In the genomic region with DNA sequence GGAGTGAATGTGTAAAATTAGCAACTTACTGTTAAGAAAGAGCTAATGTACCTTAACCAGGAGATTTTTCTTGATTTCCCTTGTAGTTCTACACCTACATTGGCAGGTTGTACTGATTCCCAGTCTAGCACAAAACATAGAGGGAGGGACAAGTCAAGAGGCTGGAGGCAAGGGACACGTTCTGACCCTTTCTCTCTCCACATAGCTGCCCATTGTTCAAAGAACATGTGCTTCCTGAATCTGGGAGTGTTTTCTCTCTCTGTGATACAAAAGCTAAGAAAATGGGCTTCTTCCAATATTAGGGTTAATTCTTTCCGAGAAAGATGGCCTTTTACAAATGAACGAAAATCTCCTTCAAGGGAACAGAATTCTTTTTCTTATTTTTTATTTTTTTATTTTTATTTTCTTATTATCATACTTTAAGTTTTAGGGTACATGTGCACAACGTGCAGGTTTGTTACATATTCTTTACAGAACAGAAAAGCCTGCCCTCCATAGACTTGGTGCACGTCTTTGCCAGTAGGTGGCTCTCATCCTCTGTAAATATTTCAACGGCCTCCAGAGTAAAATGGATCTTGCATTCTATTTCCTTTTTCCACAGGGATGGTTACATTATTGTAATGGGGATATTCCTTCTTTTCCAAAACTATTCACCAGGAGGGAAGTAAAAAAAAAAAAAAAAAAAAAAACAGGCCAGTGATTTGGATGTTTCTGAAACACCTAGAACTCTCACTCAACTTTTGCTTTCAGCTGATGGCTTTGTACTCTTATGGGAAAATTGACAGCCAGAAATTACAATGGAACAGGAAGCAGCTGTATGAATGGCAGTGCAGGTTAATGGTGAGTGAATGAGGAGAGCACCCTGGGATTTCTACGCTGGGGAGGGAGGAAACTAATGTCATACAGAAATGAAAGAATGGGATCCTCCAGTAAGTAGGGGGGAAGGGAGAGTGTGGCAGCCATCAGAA, we compare ENCODE assay signal across 8 cellular contexts. TPM values are rescaled to one million over a fixed set of nuclear protein-coding genes. Genes with fewer than 3 reads are reported as not detected.
A peak's percentile ranks its signal among the peaks of the same experiment; 100 is the strongest.
DNase-seq lines count a peak whose midpoint lies in the region; ATAC-seq, FAIRE-seq and TF ChIP-seq lines count a peak whose summit lies in the region.

No MANE protein-coding gene starts in this region.

- intact Hi-C loops in HCT116 (cut with micrococcal nuclease) (no loop called here), pancreas (cut with DNase I) (no loop called here)
- intact Hi-C loops in activated T-helper 2 cell treated with anti-CD3 and anti-CD28 coated beads, Interferon-gamma antibody, Interleukin-2, Interleukin-4, amounts not matched to agents 10 μg/mL and 5 μg/mL and 100 μg/mL, durations not matched to agents 14 hours and 24 hours and 36 hours (cut with micrococcal nuclease), result loop anchor here (1.0 to 10.0 kb wide), 3 partner anchors 103 to 471 kb away; a partner anchor contains a TSS

- BruUV-seq in HCT116 (replicated peaks; lab: Mats Ljungman, UMichigan), result no TSS peak

- POLR2A ChIA-PET in HCT116 (lab: Charles Lee), result interaction anchor here (1.0 kb wide), 1 partner anchor 204 kb away, joined by 3 read pairs; no protein-coding TSS in a partner anchor

- H3K9me3 Mint-ChIP-seq in activated CD8-positive, alpha-beta memory T cell treated with anti-CD3 and anti-CD28 coated beads, Interleukin-2, amount 10 ng/mL, durations not matched to agents 7 days and 5 days (ENCODE audit: low read depth), result no peaks in the 10 kb centered on the region
- no peaks in the 10 kb centered on the region for H3K9me3 Mint-ChIP-seq in activated T-helper 2 cell treated with anti-CD3 and anti-CD28 coated beads, Interferon-gamma antibody, Interleukin-2, Interleukin-4, amounts not matched to agents 10 μg/mL and 5 μg/mL and 100 μg/mL, durations not matched to agents 14 hours and 24 hours and 36 hours

- no peaks in the 10 kb centered on the region for H3K27me3 ChIP-seq in HCT116 (ENCODE audit: insufficient read depth, low read length)
- H3K27me3 ChIP-seq in pancreas, result no peaks in the 10 kb centered on the region

- no peak for TF ChIP-seq POLR2A in HCT116 (IDR thresholded peaks at IDR 0.05; ENCODE audit: borderline replicate concordance, extremely low read depth, insufficient read depth, insufficient read length)

- peaks cover 15% of the 10 kb centered on the region for H3K27me3 Mint-ChIP-seq in activated CD8-positive, alpha-beta memory T cell treated with anti-CD3 and anti-CD28 coated beads, Interleukin-2, amount 10 ng/mL, durations not matched to agents 7 days and 5 days
- H3K27me3 Mint-ChIP-seq in activated T-helper 2 cell treated with anti-CD3 and anti-CD28 coated beads, Interferon-gamma antibody, Interleukin-2, Interleukin-4, amounts not matched to agents 10 μg/mL and 5 μg/mL and 100 μg/mL, durations not matched to agents 14 hours and 24 hours and 36 hours (ENCODE audit: low read depth), result peaks cover 11% of the 10 kb centered on the region

- H3K9me2 ChIP-seq in HCT116 (ENCODE audit: insufficient read depth), result no peaks in the 10 kb centered on the region

- RAD21 ChIA-PET in HCT116 (lab: Charles Lee; ENCODE audit: low non-redundant PET in 1 of 2, low total read pairs in 2 of 2, uncharacterized antibody in 2 of 2, unreplicated experiment in 2 of 2), result interaction anchor here in 1 of 2 experiments (0.6 to 0.7 kb wide), 3 partner anchors 83 to 809 kb away, joined by 4 read pairs; no protein-coding TSS in a partner anchor

- peak overlapping the region; percentile 42 for H3K4me2 ChIP-seq in HCT116 (ENCODE audit: low read length)

- H3K4me3 Mint-ChIP-seq in activated CD8-positive, alpha-beta memory T cell treated with anti-CD3 and anti-CD28 coated beads, Interleukin-2, amount 10 ng/mL, durations not matched to agents 7 days and 5 days, result no peak overlapping the region
- H3K4me3 Mint-ChIP-seq in activated T-helper 2 cell treated with anti-CD3 and anti-CD28 coated beads, Interferon-gamma antibody, Interleukin-2, Interleukin-4, amounts not matched to agents 10 μg/mL and 5 μg/mL and 100 μg/mL, durations not matched to agents 14 hours and 24 hours and 36 hours (ENCODE audit: low read depth), result no peak overlapping the region

- WGBS in pancreas, 2 donors, result 16 to 22% methylated on average over 7 of the region's 7 CpGs

- H3K4me3 ChIP-seq in HCT116 (replicated peaks in 1 of 2; ENCODE audit: low read depth in 1 of 2, low read length in 2 of 2) (no peak overlapping the region), fibroblast of villous mesenchyme (ENCODE audit: low read depth, low read length) (no peak overlapping the region), pancreas (no peak overlapping the region)

- no peaks in the 10 kb centered on the region for H4K20me1 ChIP-seq in HCT116 (ENCODE audit: insufficient read depth)

- peaks cover 11% of the 10 kb centered on the region for H3K36me3 Mint-ChIP-seq in activated CD8-positive, alpha-beta memory T cell treated with anti-CD3 and anti-CD28 coated beads, Interleukin-2, amount 10 ng/mL, durations not matched to agents 7 days and 5 days
- peaks cover 17% of the 10 kb centered on the region for H3K36me3 Mint-ChIP-seq in activated T-helper 2 cell treated with anti-CD3 and anti-CD28 coated beads, Interferon-gamma antibody, Interleukin-2, Interleukin-4, amounts not matched to agents 10 μg/mL and 5 μg/mL and 100 μg/mL, durations not matched to agents 14 hours and 24 hours and 36 hours (ENCODE audit: low read depth)

- no peak for DNase-seq in activated CD8-positive, alpha-beta memory T cell treated with anti-CD3 and anti-CD28 coated beads, Interleukin-2, amount 10 ng/mL, durations not matched to agents 7 days and 5 days
- DNase-seq in activated CD8-positive, alpha-beta memory T cell treated with anti-CD3 and anti-CD28 coated beads, Interleukin-2, amount 50 U/mL, for 48 hours, result no peak
- DNase-seq in HCT116 (ENCODE audit: low read depth, low spot score), result no peak
- DNase-seq in NCI-H146 treated with DMSO at 0.1 percent for 48 hours (lab: John Stamatoyannopoulos, UW; ENCODE audit: unreplicated experiment), result peak; percentile 51
- DNase-seq in activated CD4-positive, alpha-beta T cell treated with anti-CD3 and anti-CD28 coated beads for 48 hours, result peak; percentile 40
- DNase-seq in fibroblast of villous mesenchyme (ENCODE audit: low read depth), result peak; percentile 51
- DNase-seq in pancreas, result peak in 1 of 6 donors; percentile 39
- DNase-seq in activated T-helper 2 cell treated with anti-CD3 and anti-CD28 coated beads, Interferon-gamma antibody, Interleukin-2, Interleukin-4, amounts not matched to agents 10 μg/mL and 5 μg/mL and 100 μg/mL, durations not matched to agents 14 hours and 24 hours and 36 hours (ENCODE audit: low spot score), result no peak

- H2AFZ ChIP-seq in HCT116 (ENCODE audit: low read depth, low read length, poor library complexity, severe bottlenecking), result peak overlapping the region; percentile 52

- H3K36me3 ChIP-seq in HCT116 (ENCODE audit: control insufficient read depth in 1 of 2, insufficient read depth in 2 of 2, low read length in 2 of 2), result no peaks in the 10 kb centered on the region
- H3K36me3 ChIP-seq in pancreas, result no peaks in the 10 kb centered on the region

- H3K27ac ChIP-seq in HCT116 (ENCODE audit: low read depth, low read length) (no peak overlapping the region), pancreas (no peak overlapping the region)

- peak; percentile 69 for ATAC-seq in activated CD8-positive, alpha-beta memory T cell treated with anti-CD3 and anti-CD28 coated beads, Interleukin-2, amount 10 ng/mL, durations not matched to agents 7 days and 5 days
- ATAC-seq in HCT116 (peak; percentile 89), pancreas (peak; percentile 68 to 91 (median 88))

- H3K27ac Mint-ChIP-seq in activated CD8-positive, alpha-beta memory T cell treated with anti-CD3 and anti-CD28 coated beads, Interleukin-2, amount 10 ng/mL, durations not matched to agents 7 days and 5 days, result no peak overlapping the region
- no peak overlapping the region for H3K27ac Mint-ChIP-seq in activated T-helper 2 cell treated with anti-CD3 and anti-CD28 coated beads, Interferon-gamma antibody, Interleukin-2, Interleukin-4, amounts not matched to agents 10 μg/mL and 5 μg/mL and 100 μg/mL, durations not matched to agents 14 hours and 24 hours and 36 hours

- no peak overlapping the region for H3K9ac ChIP-seq in HCT116 (ENCODE audit: low read length)

- H3K9me3 ChIP-seq in HCT116 (ENCODE audit: control insufficient read depth in 1 of 2, insufficient read depth in 1 of 2, low read depth in 1 of 2, low read length in 2 of 2) (no peaks in the 10 kb centered on the region), pancreas (no peaks in the 10 kb centered on the region)

- peaks cover 2% of the 10 kb centered on the region for H3K4me1 Mint-ChIP-seq in activated CD8-positive, alpha-beta memory T cell treated with anti-CD3 and anti-CD28 coated beads, Interleukin-2, amount 10 ng/mL, durations not matched to agents 7 days and 5 days
- H3K4me1 Mint-ChIP-seq in activated T-helper 2 cell treated with anti-CD3 and anti-CD28 coated beads, Interferon-gamma antibody, Interleukin-2, Interleukin-4, amounts not matched to agents 10 μg/mL and 5 μg/mL and 100 μg/mL, durations not matched to agents 14 hours and 24 hours and 36 hours (ENCODE audit: low read depth), result peaks cover 4% of the 10 kb centered on the region

- no peaks in the 10 kb centered on the region for H3K79me2 ChIP-seq in HCT116 (ENCODE audit: insufficient read depth, low read length)

- CTCF ChIA-PET in activated CD8-positive, alpha-beta memory T cell treated with anti-CD3 and anti-CD28 coated beads, Interleukin-2, amount 10 ng/mL, durations not matched to agents 7 days and 5 days (lab: Charles Lee), result interaction anchor here (0.6 to 4.1 kb wide), 23 partner anchors 10 to 472 kb away, joined by 3 to 25 read pairs (median 4); a partner anchor contains a TSS
- CTCF ChIA-PET in HCT116 (lab: Charles Lee), result interaction anchor here (0.6 to 3.3 kb wide), 19 partner anchors 8 to 1519 kb away, joined by 3 to 21 read pairs (median 4); no protein-coding TSS in a partner anchor

- H3K4me1 ChIP-seq in HCT116 (ENCODE audit: control insufficient read depth in 1 of 2, insufficient read depth in 2 of 2, low read length in 2 of 2) (peaks cover 3 to 10% of the 10 kb centered on the region in 2 experiments; a peak in 3 of 4 replicates), pancreas (no peaks in the 10 kb centered on the region)

- no peak for FAIRE-seq in pancreas (lab: Jason Lieb, UNC)

- TF ChIP-seq RAD21 in HCT116 (IDR thresholded peaks at IDR 0.05; ENCODE audit: low read depth), result peak; percentile 69

- TF ChIP-seq CTCF in HCT116 (IDR thresholded peaks at IDR 0.05 in 2 of 3, conservative IDR thresholded peaks at IDR 0.05 in 1 of 3; ENCODE audit: borderline replicate concordance in 1 of 3, insufficient read depth in 1 of 3, low read depth in 2 of 3, low read length in 2 of 3), result peak; percentile 54 to 68 (median 63); a peak in 5 of 6 replicates
- peak; percentile 71 for TF ChIP-seq CTCF in fibroblast of villous mesenchyme (IDR thresholded peaks at IDR 0.05; ENCODE audit: insufficient read depth, low read depth, low read length)
- TF ChIP-seq CTCF in pancreas (IDR thresholded peaks at IDR 0.05), result peak; percentile 24 to 50 (median 46)

RNA-seq across cellular contexts. Expression of a gene that starts 13.1 kb away (rescaled TPM):
- not detected for total RNA-seq in activated CD8-positive, alpha-beta memory T cell treated with anti-CD3 and anti-CD28 coated beads, Interleukin-2, amount 10 ng/mL, durations not matched to agents 7 days and 5 days
- not detected for total RNA-seq in HCT116 (2021; ENCODE audit: unreplicated experiment)
- not detected in 2 replicates for polyA plus RNA-seq in HCT116 (2012)
- under 0.01 TPM in 1 of 2 replicates, not detected in the other for total RNA-seq in fibroblast of villous mesenchyme
- not detected for total RNA-seq in pancreas
- polyA plus RNA-seq in pancreas, result not detected
- total RNA-seq in activated T-helper 2 cell treated with anti-CD3 and anti-CD28 coated beads, Interferon-gamma antibody, Interleukin-2, Interleukin-4, amounts not matched to agents 10 μg/mL and 5 μg/mL and 100 μg/mL, durations not matched to agents 14 hours and 24 hours and 36 hours, result not detected in 2 replicates

RNA-seq across cellular contexts. Expression of a gene that starts 17.0 kb away (rescaled TPM):
- 10 to 100 TPM; 15.4 to 21.2 TPM for total RNA-seq in activated CD8-positive, alpha-beta memory T cell treated with anti-CD3 and anti-CD28 coated beads, Interleukin-2, amount 10 ng/mL, durations not matched to agents 7 days and 5 days
- total RNA-seq in HCT116 (2021; ENCODE audit: unreplicated experiment), result 16.4 TPM
- 7.8 and 10.2 TPM in 2 replicates for polyA plus RNA-seq in HCT116 (2012)
- 34.8 and 57.9 TPM in 2 replicates for total RNA-seq in fibroblast of villous mesenchyme
- 10 to 100 TPM in 2 of 6 donors, 1 to 10 TPM in 4; 5.4 to 14.8 (median 7.3) TPM for total RNA-seq in pancreas
- 1 to 10 TPM; 3.2 to 7.8 TPM for polyA plus RNA-seq in pancreas
- 14.3 and 15.8 TPM in 2 replicates for total RNA-seq in activated T-helper 2 cell treated with anti-CD3 and anti-CD28 coated beads, Interferon-gamma antibody, Interleukin-2, Interleukin-4, amounts not matched to agents 10 μg/mL and 5 μg/mL and 100 μg/mL, durations not matched to agents 14 hours and 24 hours and 36 hours

RNA-seq across cellular contexts. Expression of a gene that starts 32.4 kb away (rescaled TPM):
- total RNA-seq in activated CD8-positive, alpha-beta memory T cell treated with anti-CD3 and anti-CD28 coated beads, Interleukin-2, amount 10 ng/mL, durations not matched to agents 7 days and 5 days, result not detected
- total RNA-seq in HCT116 (2021; ENCODE audit: unreplicated experiment), result not detected
- polyA plus RNA-seq in HCT116 (2012), result not detected in 2 replicates
- not detected in 2 replicates for total RNA-seq in fibroblast of villous mesenchyme
- total RNA-seq in pancreas, result not detected
- polyA plus RNA-seq in pancreas, result not detected
- not detected in 2 replicates for total RNA-seq in activated T-helper 2 cell treated with anti-CD3 and anti-CD28 coated beads, Interferon-gamma antibody, Interleukin-2, Interleukin-4, amounts not matched to agents 10 μg/mL and 5 μg/mL and 100 μg/mL, durations not matched to agents 14 hours and 24 hours and 36 hours

RNA-seq across cellular contexts. Expression of a gene that starts 49.6 kb away (rescaled TPM):
- total RNA-seq in activated CD8-positive, alpha-beta memory T cell treated with anti-CD3 and anti-CD28 coated beads, Interleukin-2, amount 10 ng/mL, durations not matched to agents 7 days and 5 days, result not detected
- total RNA-seq in HCT116 (2021; ENCODE audit: unreplicated experiment) (not detected), fibroblast of villous mesenchyme (not detected in 2 replicates), pancreas (not detected)
- polyA plus RNA-seq in HCT116 (2012), result not detected in 2 replicates
- under 1 TPM in 1 of 2 donors, not detected in 1; 0.07 TPM for polyA plus RNA-seq in pancreas
- not detected in 2 replicates for total RNA-seq in activated T-helper 2 cell treated with anti-CD3 and anti-CD28 coated beads, Interferon-gamma antibody, Interleukin-2, Interleukin-4, amounts not matched to agents 10 μg/mL and 5 μg/mL and 100 μg/mL, durations not matched to agents 14 hours and 24 hours and 36 hours

Comparison
In these comparisons a context has a peak if more than half of its experiments do, and no peak if none do; other contexts are left out.
1. DNase-seq: peak in NCI-H146 treated with DMSO at 0.1 percent for 48 hours (single experiment), activated CD4-positive, alpha-beta T cell treated with anti-CD3 and anti-CD28 coated beads for 48 hours (single experiment) and fibroblast of villous mesenchyme (single experiment); none in activated CD8-positive, alpha-beta memory T cell treated with anti-CD3 and anti-CD28 coated beads, Interleukin-2, amount 10 ng/mL, durations not matched to agents 7 days and 5 days (single experiment), activated CD8-positive, alpha-beta memory T cell treated with anti-CD3 and anti-CD28 coated beads, Interleukin-2, amount 50 U/mL, for 48 hours (single experiment), HCT116 (single experiment) and activated T-helper 2 cell treated with anti-CD3 and anti-CD28 coated beads, Interferon-gamma antibody, Interleukin-2, Interleukin-4, amounts not matched to agents 10 μg/mL and 5 μg/mL and 100 μg/mL, durations not matched to agents 14 hours and 24 hours and 36 hours (single experiment).
2. Peak in every context shown above with its lines, with median percentiles within 50 percentile points of each other: ATAC-seq and CTCF ChIP-seq.